1 cellular context compared by ENCODE assay signal in genomic region chr19:1269478-1270167, GRCh38.
TF ChIP-seq lines count a peak whose summit lies in the region.

No MANE protein-coding gene starts in this region.

TF ChIP-seq in H1, 55 proteins besides CTCF, POLR2A, EP300 and RAD21:
- TF ChIP-seq TAF7 (optimal IDR thresholded peaks at IDR 0.05; ENCODE audit: borderline replicate concordance, low read depth, low read length): peak; percentile 4
- peak; percentile 98 for TF ChIP-seq YY1 (IDR thresholded peaks at IDR 0.05; ENCODE audit: low read depth, low read length)
- peak; percentile 96 for TF ChIP-seq E2F6 (IDR thresholded peaks at IDR 0.05)
- TF ChIP-seq BRCA1 (IDR thresholded peaks at IDR 0.05; ENCODE audit: low read depth, low read length): no peak
- peak; percentile 77 for TF ChIP-seq POLR2AphosphoS5 (IDR thresholded peaks at IDR 0.05; ENCODE audit: low read depth, low read length)
- TF ChIP-seq JUND (IDR thresholded peaks at IDR 0.05; ENCODE audit: low read length): no peak
- TF ChIP-seq ASH2L (IDR thresholded peaks at IDR 0.05; ENCODE audit: low read length): no peak
- TF ChIP-seq PHF8 (conservative IDR thresholded peaks at IDR 0.05; ENCODE audit: low read depth, low read length): peak; percentile 54; the same call in 1 of the 2 replicates
- no peak for TF ChIP-seq CBX8 (IDR thresholded peaks at IDR 0.05; ENCODE audit: borderline replicate concordance, low read depth, low read length)
- TF ChIP-seq TAF1 (IDR thresholded peaks at IDR 0.05; ENCODE audit: low read depth, low read length): peak; percentile 86; the same call in 1 of the 2 replicates
- no peak for TF ChIP-seq GABPA (IDR thresholded peaks at IDR 0.05; ENCODE audit: borderline replicate concordance, insufficient read depth, low read length)
- peak; percentile 79 for TF ChIP-seq SAP30 (IDR thresholded peaks at IDR 0.05; ENCODE audit: insufficient read depth, insufficient replicate concordance, low read length)
- no peak for TF ChIP-seq CTBP2 (IDR thresholded peaks at IDR 0.05; ENCODE audit: borderline replicate concordance, insufficient read depth, insufficient read length, low read length)
- TF ChIP-seq SIN3A (conservative IDR thresholded peaks at IDR 0.05 in 1 of 2, IDR thresholded peaks at IDR 0.05 in 1 of 2; ENCODE audit: low read depth in 1 of 2, low read length in 2 of 2): peak; percentile 44 to 74; a peak in 2 of 4 replicates
- peak; percentile 73 for TF ChIP-seq USF2 (IDR thresholded peaks at IDR 0.05; ENCODE audit: low read length)
- peak; percentile 23; the same call in 1 of the 2 replicates for TF ChIP-seq TEAD4 (IDR thresholded peaks at IDR 0.05; ENCODE audit: low read depth, low read length)
- no peak for TF ChIP-seq JUN (IDR thresholded peaks at IDR 0.05; ENCODE audit: low read depth, low read length)
- peak; percentile 92 for TF ChIP-seq NRF1 (IDR thresholded peaks at IDR 0.05; ENCODE audit: low read depth, low read length)
- no peak for TF ChIP-seq CHD1 (IDR thresholded peaks at IDR 0.05; ENCODE audit: low read depth, low read length)
- no peak for TF ChIP-seq RNF2 (IDR thresholded peaks at IDR 0.05; ENCODE audit: borderline replicate concordance, low read depth, low read length, missing control alignments, poor library complexity, severe bottlenecking)
- TF ChIP-seq RBBP5 (IDR thresholded peaks at IDR 0.05; ENCODE audit: borderline replicate concordance, low read depth, low read length): 0 out of 2 replicates have a peak, but pooled peaks have one; percentile 32
- no peak for TF ChIP-seq TCF12 (IDR thresholded peaks at IDR 0.05; ENCODE audit: low read depth, low read length)
- TF ChIP-seq, protein P1, sequence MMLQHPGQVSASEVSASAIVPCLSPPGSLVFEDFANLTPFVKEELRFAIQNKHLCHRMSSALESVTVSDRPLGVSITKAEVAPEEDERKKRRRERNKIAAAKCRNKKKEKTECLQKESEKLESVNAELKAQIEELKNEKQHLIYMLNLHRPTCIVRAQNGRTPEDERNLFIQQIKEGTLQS (IDR thresholded peaks at IDR 0.05; ENCODE audit: insufficient read depth, low read depth, low read length): 0 out of 2 replicates have a peak, but pooled peaks have one; percentile 39
- no peak for TF ChIP-seq CEBPB (IDR thresholded peaks at IDR 0.05; ENCODE audit: low read depth, low read length)
- TF ChIP-seq HDAC6 (IDR thresholded peaks at IDR 0.05; ENCODE audit: low read depth, low read length): no peak
- TF ChIP-seq SP4 (IDR thresholded peaks at IDR 0.05; ENCODE audit: low read length): peak; percentile 31
- TF ChIP-seq, protein P2, sequence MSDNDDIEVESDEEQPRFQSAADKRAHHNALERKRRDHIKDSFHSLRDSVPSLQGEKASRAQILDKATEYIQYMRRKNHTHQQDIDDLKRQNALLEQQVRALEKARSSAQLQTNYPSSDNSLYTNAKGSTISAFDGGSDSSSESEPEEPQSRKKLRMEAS (IDR thresholded peaks at IDR 0.05): peak; percentile 92
- peak; percentile 37; the same call in 1 of the 2 replicates for TF ChIP-seq ATF2 (IDR thresholded peaks at IDR 0.05; ENCODE audit: low read length)
TF ChIP-seq in H1: peak in this region for 16.
